Comparison of ENCODE assay signal across 1 cellular context in the genomic region with DNA sequence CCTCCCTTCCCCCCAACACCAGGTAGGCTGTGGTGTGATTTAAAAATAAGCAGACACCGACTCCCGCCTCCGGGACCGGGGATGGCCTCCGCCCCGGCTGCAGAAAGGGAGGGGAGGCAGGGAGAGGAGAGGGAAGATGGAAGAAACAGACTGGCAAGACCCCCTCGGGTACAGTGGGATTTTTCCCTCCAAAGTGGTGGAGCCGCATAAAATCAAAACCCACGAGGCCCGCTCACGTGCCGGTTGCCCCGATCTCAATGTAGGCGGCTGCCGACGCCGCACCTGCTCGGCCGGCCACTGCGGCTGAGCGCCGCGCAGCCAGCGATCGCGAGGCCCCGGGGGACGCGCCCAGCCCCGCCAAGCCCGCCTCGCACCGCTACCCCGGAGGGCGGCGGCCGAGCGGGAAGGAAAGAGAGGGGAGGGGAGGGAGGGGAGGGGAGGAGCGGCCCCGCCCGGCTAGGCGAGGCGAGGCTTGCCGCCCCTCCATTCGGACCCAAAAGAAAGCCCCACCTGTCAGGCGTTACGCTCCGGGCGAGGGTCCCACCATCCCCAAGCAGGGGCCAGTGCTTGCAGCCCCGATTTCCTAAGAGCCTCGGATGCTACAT.
TF ChIP-seq lines count a peak whose summit lies in the region.

No MANE protein-coding gene starts in this region.

TF ChIP-seq in HEK293, 187 proteins besides CTCF, POLR2A, EP300 and RAD21 (continued from another document):
- TF ChIP-seq, protein P1, sequence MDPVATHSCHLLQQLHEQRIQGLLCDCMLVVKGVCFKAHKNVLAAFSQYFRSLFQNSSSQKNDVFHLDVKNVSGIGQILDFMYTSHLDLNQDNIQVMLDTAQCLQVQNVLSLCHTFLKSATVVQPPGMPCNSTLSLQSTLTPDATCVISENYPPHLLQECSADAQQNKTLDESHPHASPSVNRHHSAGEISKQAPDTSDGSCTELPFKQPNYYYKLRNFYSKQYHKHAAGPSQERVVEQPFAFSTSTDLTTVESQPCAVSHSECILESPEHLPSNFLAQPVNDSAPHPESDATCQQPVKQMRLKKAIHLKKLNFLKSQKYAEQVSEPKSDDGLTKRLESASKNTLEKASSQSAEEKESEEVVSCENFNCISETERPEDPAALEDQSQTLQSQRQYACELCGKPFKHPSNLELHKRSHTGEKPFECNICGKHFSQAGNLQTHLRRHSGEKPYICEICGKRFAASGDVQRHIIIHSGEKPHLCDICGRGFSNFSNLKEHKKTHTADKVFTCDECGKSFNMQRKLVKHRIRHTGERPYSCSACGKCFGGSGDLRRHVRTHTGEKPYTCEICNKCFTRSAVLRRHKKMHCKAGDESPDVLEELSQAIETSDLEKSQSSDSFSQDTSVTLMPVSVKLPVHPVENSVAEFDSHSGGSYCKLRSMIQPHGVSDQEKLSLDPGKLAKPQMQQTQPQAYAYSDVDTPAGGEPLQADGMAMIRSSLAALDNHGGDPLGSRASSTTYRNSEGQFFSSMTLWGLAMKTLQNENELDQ (tag by site-specific recombination; IDR thresholded peaks at IDR 0.05; ENCODE audit: low read depth) = no peak
- TF ChIP-seq ZNF555 (tag by site-specific recombination; conservative IDR thresholded peaks at IDR 0.05) = no peak
- TF ChIP-seq SP2 (tag by site-specific recombination; IDR thresholded peaks at IDR 0.05) = peak; percentile 41
- TF ChIP-seq, protein P2, sequence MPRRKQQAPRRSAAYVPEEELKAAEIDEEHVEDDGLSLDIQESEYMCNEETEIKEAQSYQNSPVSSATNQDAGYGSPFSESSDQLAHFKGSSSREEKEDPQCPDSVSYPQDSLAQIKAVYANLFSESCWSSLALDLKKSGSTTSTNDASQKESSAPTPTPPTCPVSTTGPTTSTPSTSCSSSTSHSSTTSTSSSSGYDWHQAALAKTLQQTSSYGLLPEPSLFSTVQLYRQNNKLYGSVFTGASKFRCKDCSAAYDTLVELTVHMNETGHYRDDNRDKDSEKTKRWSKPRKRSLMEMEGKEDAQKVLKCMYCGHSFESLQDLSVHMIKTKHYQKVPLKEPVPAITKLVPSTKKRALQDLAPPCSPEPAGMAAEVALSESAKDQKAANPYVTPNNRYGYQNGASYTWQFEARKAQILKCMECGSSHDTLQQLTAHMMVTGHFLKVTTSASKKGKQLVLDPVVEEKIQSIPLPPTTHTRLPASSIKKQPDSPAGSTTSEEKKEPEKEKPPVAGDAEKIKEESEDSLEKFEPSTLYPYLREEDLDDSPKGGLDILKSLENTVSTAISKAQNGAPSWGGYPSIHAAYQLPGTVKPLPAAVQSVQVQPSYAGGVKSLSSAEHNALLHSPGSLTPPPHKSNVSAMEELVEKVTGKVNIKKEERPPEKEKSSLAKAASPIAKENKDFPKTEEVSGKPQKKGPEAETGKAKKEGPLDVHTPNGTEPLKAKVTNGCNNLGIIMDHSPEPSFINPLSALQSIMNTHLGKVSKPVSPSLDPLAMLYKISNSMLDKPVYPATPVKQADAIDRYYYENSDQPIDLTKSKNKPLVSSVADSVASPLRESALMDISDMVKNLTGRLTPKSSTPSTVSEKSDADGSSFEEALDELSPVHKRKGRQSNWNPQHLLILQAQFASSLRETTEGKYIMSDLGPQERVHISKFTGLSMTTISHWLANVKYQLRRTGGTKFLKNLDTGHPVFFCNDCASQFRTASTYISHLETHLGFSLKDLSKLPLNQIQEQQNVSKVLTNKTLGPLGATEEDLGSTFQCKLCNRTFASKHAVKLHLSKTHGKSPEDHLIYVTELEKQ (tag by site-specific recombination; IDR thresholded peaks at IDR 0.05; ENCODE audit: borderline replicate concordance) = no peak
- no peak for TF ChIP-seq ZNF791 (tag by site-specific recombination; IDR thresholded peaks at IDR 0.05)
- TF ChIP-seq, protein P3, sequence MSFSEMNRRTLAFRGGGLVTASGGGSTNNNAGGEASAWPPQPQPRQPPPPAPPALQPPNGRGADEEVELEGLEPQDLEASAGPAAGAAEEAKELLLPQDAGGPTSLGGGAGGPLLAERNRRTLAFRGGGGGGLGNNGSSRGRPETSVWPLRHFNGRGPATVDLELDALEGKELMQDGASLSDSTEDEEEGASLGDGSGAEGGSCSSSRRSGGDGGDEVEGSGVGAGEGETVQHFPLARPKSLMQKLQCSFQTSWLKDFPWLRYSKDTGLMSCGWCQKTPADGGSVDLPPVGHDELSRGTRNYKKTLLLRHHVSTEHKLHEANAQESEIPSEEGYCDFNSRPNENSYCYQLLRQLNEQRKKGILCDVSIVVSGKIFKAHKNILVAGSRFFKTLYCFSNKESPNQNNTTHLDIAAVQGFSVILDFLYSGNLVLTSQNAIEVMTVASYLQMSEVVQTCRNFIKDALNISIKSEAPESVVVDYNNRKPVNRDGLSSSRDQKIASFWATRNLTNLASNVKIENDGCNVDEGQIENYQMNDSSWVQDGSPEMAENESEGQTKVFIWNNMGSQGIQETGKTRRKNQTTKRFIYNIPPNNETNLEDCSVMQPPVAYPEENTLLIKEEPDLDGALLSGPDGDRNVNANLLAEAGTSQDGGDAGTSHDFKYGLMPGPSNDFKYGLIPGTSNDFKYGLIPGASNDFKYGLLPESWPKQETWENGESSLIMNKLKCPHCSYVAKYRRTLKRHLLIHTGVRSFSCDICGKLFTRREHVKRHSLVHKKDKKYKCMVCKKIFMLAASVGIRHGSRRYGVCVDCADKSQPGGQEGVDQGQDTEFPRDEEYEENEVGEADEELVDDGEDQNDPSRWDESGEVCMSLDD (tag by site-specific recombination; IDR thresholded peaks at IDR 0.05) = no peak
- peak; percentile 38; the same call in 1 of the 2 replicates for TF ChIP-seq ZNF561 (tag by site-specific recombination; IDR thresholded peaks at IDR 0.05; ENCODE audit: borderline replicate concordance)
- peak; percentile 37; the same call in 1 of the 2 replicates for TF ChIP-seq WT1 (tag by site-specific recombination; IDR thresholded peaks at IDR 0.05)
- peak; percentile 89 for TF ChIP-seq KLF1 (tag by site-specific recombination; IDR thresholded peaks at IDR 0.05)
- no peak for TF ChIP-seq ZNF2 (tag by site-specific recombination; IDR thresholded peaks at IDR 0.05)
TF ChIP-seq in HEK293: peak in this region for 19.
